Comparison of ENCODE assay signal across 1 cellular context in the genomic region with DNA sequence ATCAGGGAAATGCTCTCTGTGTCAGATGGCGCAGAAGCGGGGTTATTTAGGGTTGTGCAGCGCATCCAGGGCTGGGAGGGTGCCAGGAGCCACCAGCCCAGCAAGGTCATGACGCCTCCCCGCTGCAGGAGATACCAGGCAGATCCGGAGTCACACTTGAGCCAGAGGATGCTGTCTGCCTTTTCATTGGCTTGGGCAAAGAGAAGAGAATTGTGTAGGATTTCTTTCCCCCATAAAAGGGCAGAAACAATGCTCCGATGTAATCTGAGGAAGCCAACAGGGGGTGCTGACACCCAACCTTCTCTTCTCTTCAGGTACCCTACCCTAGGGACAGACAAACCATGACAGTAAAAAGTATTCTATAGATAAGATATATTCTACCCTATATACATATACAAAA.
TF ChIP-seq lines count a peak whose summit lies in the region.

No MANE protein-coding gene starts in this region.

TF ChIP-seq in GM23338, 12 proteins besides CTCF, POLR2A, EP300 and RAD21 (continued from another document):
- TF ChIP-seq, protein P1, sequence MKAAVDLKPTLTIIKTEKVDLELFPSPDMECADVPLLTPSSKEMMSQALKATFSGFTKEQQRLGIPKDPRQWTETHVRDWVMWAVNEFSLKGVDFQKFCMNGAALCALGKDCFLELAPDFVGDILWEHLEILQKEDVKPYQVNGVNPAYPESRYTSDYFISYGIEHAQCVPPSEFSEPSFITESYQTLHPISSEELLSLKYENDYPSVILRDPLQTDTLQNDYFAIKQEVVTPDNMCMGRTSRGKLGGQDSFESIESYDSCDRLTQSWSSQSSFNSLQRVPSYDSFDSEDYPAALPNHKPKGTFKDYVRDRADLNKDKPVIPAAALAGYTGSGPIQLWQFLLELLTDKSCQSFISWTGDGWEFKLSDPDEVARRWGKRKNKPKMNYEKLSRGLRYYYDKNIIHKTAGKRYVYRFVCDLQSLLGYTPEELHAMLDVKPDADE (IDR thresholded peaks at IDR 0.05), result no peak
- TF ChIP-seq CREB1 (CRISPR knock-in tag; IDR thresholded peaks at IDR 0.05; ENCODE audit: low read depth), result no peak
- TF ChIP-seq ZNF114 (CRISPR knock-in tag; IDR thresholded peaks at IDR 0.05), result no peak
- no peak for TF ChIP-seq STAT1 (IDR thresholded peaks at IDR 0.05; ENCODE audit: unreplicated experiment)
